In genomic region chr13:73681779-73682178, GRCh38 we compare ENCODE assay signal across 24 cellular contexts.
A peak's percentile ranks its signal among the peaks of the same experiment; 100 is the strongest.
DNase-seq lines count a peak whose midpoint lies in the region; ATAC-seq, FAIRE-seq and TF ChIP-seq lines count a peak whose summit lies in the region.
"Had no signal": no experiment of that assay in that cellular context is flagged by ENCODE, and none has a peak within 500 bp of the region (broad histone marks: within the 10 kb centered on the region; RNA-seq: fewer than 3 reads in every experiment).

No MANE protein-coding gene starts in this region.

- intact Hi-C loops in CD4-positive, alpha-beta T cell (cut with DNase I, micrococcal nuclease): no loop called here

- no peak overlapping the region for H3K56ac ChIP-seq in H1 (replicated peaks; ENCODE audit: insufficient read length, low read depth, low read length)

- no peak overlapping the region for H3K23ac ChIP-seq in H1 (ENCODE audit: insufficient read length)

- no peaks in the 10 kb centered on the region for H3K9me3 Mint-ChIP-seq in CD4-positive, alpha-beta T cell
- H3K9me3 Mint-ChIP-seq in WTC11: peaks cover 6% of the 10 kb centered on the region
- H3K9me3 Mint-ChIP-seq: CD4-positive, alpha-beta memory T cell had no signal

- no peak for DNase-seq in CD4-positive, alpha-beta T cell
- no peak for DNase-seq in WTC11 (ENCODE audit: low spot score)
- DNase-seq in H1 (ENCODE audit: low read depth in 1 of 2, low spot score in 2 of 2): no peak
- no peak for DNase-seq in DMS79 (lab: John Stamatoyannopoulos, UW)
- no peak for DNase-seq in mesenteric fat pad (ENCODE audit: low spot score)
- DNase-seq: 8988T; ACHN; AML-193; BE2C; Calu3; CD4-positive, alpha-beta memory T cell; COR-L47; DMS53; DND-41; GOT3; H7; HCEC 1CT had no signal

- no peak overlapping the region for H3K4me2 ChIP-seq in H1 (ENCODE audit: insufficient read depth in 1 of 2, low read depth in 2 of 2, low read length in 2 of 2)
- H3K4me2 ChIP-seq: A549; BLaER1 treated with 17β-estradiol and CSF1 and Interleukin-3, amounts not matched to agents 10 nM and 100 nM had no signal

- H3K23me2 ChIP-seq in H1 (ENCODE audit: low read depth, low read length): no peaks in the 10 kb centered on the region

- H3K36me3 Mint-ChIP-seq in CD4-positive, alpha-beta T cell (ENCODE audit: low read depth): peaks cover 35% of the 10 kb centered on the region
- H3K36me3 Mint-ChIP-seq in WTC11: no peaks in the 10 kb centered on the region
- H3K36me3 Mint-ChIP-seq: CD14-positive monocyte had no signal

- 85% methylated on average over 2 of the region's 2 CpGs; no CpG with 5 or more reads in 1 of the 2 experiments for WGBS in H1 (ENCODE audit: extremely low coverage in 1 of 2, insufficient coverage in 1 of 2, insufficient read length in 1 of 2, insufficient replicate concordance in 2 of 2, low coverage in 1 of 2, low lambda C conversion rate in 2 of 2, missing lambda C conversion rate in 1 of 2), 2 experiments

- H2AFZ ChIP-seq in H1 (ENCODE audit: low read length): no peak overlapping the region

- no peak overlapping the region for H2BK20ac ChIP-seq in H1 (ENCODE audit: low read length)

- no peak for TF ChIP-seq CTCF in CD4-positive, alpha-beta T cell (IDR thresholded peaks at IDR 0.05)
- TF ChIP-seq CTCF in WTC11 (IDR thresholded peaks at IDR 0.05) (no peak), H1 (IDR thresholded peaks at IDR 0.05; ENCODE audit: control extremely low read depth in 1 of 3, insufficient read depth in 1 of 3, low read depth in 1 of 3, low read length in 3 of 3) (no peak)

- H3K36me3 ChIP-seq in H1 (ENCODE audit: control insufficient read depth in 2 of 4, insufficient read depth in 4 of 4, low read length in 3 of 4): no peaks in the 10 kb centered on the region
- H3K36me3 ChIP-seq: BE2C had no signal

- no peaks in the 10 kb centered on the region for H3K79me2 ChIP-seq in H1 (ENCODE audit: control insufficient read depth in 1 of 2, insufficient read depth in 2 of 2, low read length in 2 of 2)

- no peaks in the 10 kb centered on the region for H3K79me1 ChIP-seq in H1 (ENCODE audit: low read depth, low read length)

- peaks cover 0 to 3% (median 1%) of the 10 kb centered on the region in 4 experiments; a peak in 2 of 7 replicates for H3K4me1 ChIP-seq in H1 (replicated peaks in 1 of 4; ENCODE audit: control insufficient read depth in 3 of 4, insufficient read depth in 4 of 4, low read length in 3 of 4)
- H3K4me1 ChIP-seq: BE2C had no signal

- no peak overlapping the region for H3K9ac ChIP-seq in H1 (replicated peaks in 1 of 4; ENCODE audit: extremely low read depth in 1 of 4, low read depth in 3 of 4, low read length in 3 of 4)
- H3K9ac ChIP-seq: BLaER1 treated with 17β-estradiol and CSF1 and Interleukin-3, amounts not matched to agents 10 nM and 100 nM had no signal

- H3K27me3 ChIP-seq in CD4-positive, alpha-beta T cell (ENCODE audit: control insufficient read depth, insufficient read depth, low read length): no peaks in the 10 kb centered on the region
- H3K27me3 ChIP-seq in H1 (replicated peaks in 1 of 4; ENCODE audit: control insufficient read depth in 3 of 4, extremely low read depth in 1 of 4, insufficient read depth in 3 of 4, low read length in 3 of 4): no peaks in the 10 kb centered on the region
- H3K27me3 ChIP-seq: BE2C; BLaER1 treated with 17β-estradiol and CSF1 and Interleukin-3, amounts not matched to agents 10 nM and 100 nM had no signal

- ATAC-seq in CD4-positive, alpha-beta T cell (ENCODE audit: poor library complexity): no peak
- ATAC-seq in WTC11 (no peak), GM18519 (IDR thresholded peaks at IDR 0.05; ENCODE audit: low FRiP score, unreplicated experiment) (no peak)
- ATAC-seq: A549 had no signal

- no peak overlapping the region for H3K4me3 Mint-ChIP-seq in CD4-positive, alpha-beta T cell
- H3K4me3 Mint-ChIP-seq in WTC11: no peak overlapping the region
- H3K4me3 Mint-ChIP-seq: CD14-positive monocyte; CD4-positive, alpha-beta memory T cell had no signal

- no peak overlapping the region for H2BK12ac ChIP-seq in H1 (ENCODE audit: low read depth, low read length)

- no peak for FAIRE-seq in H1 (lab: Jason Lieb, UNC)
- FAIRE-seq: A549, G401.6, GM12892, GM19239 had no signal

- no peak overlapping the region for H2BK15ac ChIP-seq in H1 (ENCODE audit: low read length)

- H3K4me3 ChIP-seq in H1 (ENCODE audit: extremely low read depth in 1 of 4, insufficient read depth in 2 of 4, low read depth in 3 of 4, low read length in 4 of 4): no peak overlapping the region
- H3K4me3 ChIP-seq: A549; BLaER1 treated with 17β-estradiol and CSF1 and Interleukin-3, amounts not matched to agents 10 nM and 100 nM had no signal

- TF ChIP-seq EP300 in H1 (IDR thresholded peaks at IDR 0.05; ENCODE audit: borderline replicate concordance in 1 of 2, low read depth in 2 of 2, low read length in 2 of 2): no peak

- H2AK5ac ChIP-seq in H1 (ENCODE audit: low read depth, low read length): no peak overlapping the region

- H3K18ac ChIP-seq in H1 (ENCODE audit: extremely low read depth, low read length): no peak overlapping the region

- no peak overlapping the region for H3K4ac ChIP-seq in H1 (replicated peaks; ENCODE audit: insufficient read length, low read depth, low read length)

- no peak for TF ChIP-seq POLR2A in H1 (IDR thresholded peaks at IDR 0.05; ENCODE audit: control extremely low read depth in 1 of 2, low read depth in 2 of 2, low read length in 2 of 2)

- no peaks in the 10 kb centered on the region for H3K27me3 Mint-ChIP-seq in CD4-positive, alpha-beta T cell
- no peaks in the 10 kb centered on the region for H3K27me3 Mint-ChIP-seq in WTC11 (ENCODE audit: low read depth)
- H3K27me3 Mint-ChIP-seq: CD4-positive, alpha-beta memory T cell had no signal

- POLR2A ChIA-PET in CD4-positive, alpha-beta T cell (lab: Charles Lee): interaction anchor here (0.6 kb wide), 1 partner anchor 582 kb away, joined by 3 read pairs; no protein-coding TSS in a partner anchor
- POLR2A ChIA-PET in WTC11 (lab: Charles Lee) (no interaction called here), H1 (lab: Charles Lee; ENCODE audit: partially characterized antibody) (interaction anchor here (1.5 kb wide), 1 partner anchor 14 kb away, joined by 3 read pairs; no protein-coding TSS in a partner anchor)

- H3K27ac Mint-ChIP-seq in CD4-positive, alpha-beta T cell: peak overlapping the region; percentile 4
- H3K27ac Mint-ChIP-seq in WTC11: no peak overlapping the region
- H3K27ac Mint-ChIP-seq: CD14-positive monocyte had no signal

- H2BK5ac ChIP-seq in H1 (ENCODE audit: low read depth, low read length): no peak overlapping the region

- no peak overlapping the region for H4K5ac ChIP-seq in H1 (ENCODE audit: insufficient read length, low read depth, low read length)

- H3K4me1 Mint-ChIP-seq in CD4-positive, alpha-beta T cell (ENCODE audit: low read depth): no peaks in the 10 kb centered on the region
- peaks cover 26% of the 10 kb centered on the region for H3K4me1 Mint-ChIP-seq in WTC11
- H3K4me1 Mint-ChIP-seq: CD14-positive monocyte had no signal

- no peak overlapping the region for H4K91ac ChIP-seq in H1 (replicated peaks; ENCODE audit: insufficient read length, low read length)

- H3K9me3 ChIP-seq in CD4-positive, alpha-beta T cell (ENCODE audit: control insufficient read depth, low read length): no peaks in the 10 kb centered on the region
- no peaks in the 10 kb centered on the region for H3K9me3 ChIP-seq in H1 (ENCODE audit: insufficient read depth in 2 of 2, low read depth in 1 of 2, low read length in 1 of 2)
- H3K9me3 ChIP-seq: A549; BE2C; BLaER1 treated with 17β-estradiol and CSF1 and Interleukin-3, amounts not matched to agents 10 nM and 100 nM had no signal

- no peak overlapping the region for H3K27ac ChIP-seq in CD4-positive, alpha-beta T cell (ENCODE audit: low read depth, low read length)
- H3K27ac ChIP-seq in H1 (ENCODE audit: low read depth, low read length): no peak overlapping the region
- H3K27ac ChIP-seq: A549; BLaER1 treated with 17β-estradiol and CSF1 and Interleukin-3, amounts not matched to agents 10 nM and 100 nM had no signal

- no peak for TF ChIP-seq RAD21 in H1 (IDR thresholded peaks at IDR 0.05 in 1 of 2, conservative IDR thresholded peaks at IDR 0.05 in 1 of 2; ENCODE audit: low read depth in 2 of 2, low read length in 2 of 2)

- H4K20me1 ChIP-seq in H1 (replicated peaks in 1 of 2; ENCODE audit: control insufficient read depth in 1 of 2, insufficient read depth in 2 of 2, low read length in 2 of 2): no peaks in the 10 kb centered on the region
- H4K20me1 ChIP-seq: BLaER1 treated with 17β-estradiol and CSF1 and Interleukin-3, amounts not matched to agents 10 nM and 100 nM had no signal

- no peak overlapping the region for H3K14ac ChIP-seq in H1 (ENCODE audit: insufficient read length)

- H4K8ac ChIP-seq in H1 (ENCODE audit: extremely low read depth, insufficient read depth, low read length): no peak overlapping the region

- CTCF ChIA-PET in CD4-positive, alpha-beta T cell (lab: Charles Lee): no interaction called here
- CTCF ChIA-PET in WTC11 (lab: Charles Lee): no interaction called here
- CTCF ChIA-PET in H1 (lab: Charles Lee; ENCODE audit: partially characterized antibody): interaction anchor here (1.5 kb wide), 1 partner anchor 13 kb away, joined by 5 read pairs; no protein-coding TSS in a partner anchor

- H2BK120ac ChIP-seq in H1 (replicated peaks; ENCODE audit: low read depth, low read length): no peak overlapping the region

TF ChIP-seq in WTC11, 78 proteins besides CTCF, POLR2A, EP300 and RAD21:
- TF ChIP-seq GTF2I (CRISPR knock-in tag; conservative IDR thresholded peaks at IDR 0.05) (peak; percentile 48; the same call in 1 of the 2 replicates), CREB1 (CRISPR knock-in tag; IDR thresholded peaks at IDR 0.05) (no peak)

TF ChIP-seq in H1, 55 proteins besides CTCF, POLR2A, EP300 and RAD21:
- TF ChIP-seq KDM1A (IDR thresholded peaks at IDR 0.05; ENCODE audit: borderline replicate concordance, low read length): 0 out of 2 replicates have a peak, but pooled peaks have one; percentile 25
- TF ChIP-seq POU5F1 (IDR thresholded peaks at IDR 0.05; ENCODE audit: low read depth, low read length): no peak
